In genomic region chr14:70525691-70526090, GRCh38 we compare ENCODE assay signal across 25 cellular contexts.
"Had no signal": no experiment of that assay in that cellular context is flagged by ENCODE, and none has a peak within 500 bp of the region (broad histone marks: within the 10 kb centered on the region; RNA-seq: fewer than 3 reads in every experiment).

No MANE protein-coding gene starts in this region.

- H3K4me3 Mint-ChIP-seq: activated B cell treated with CpG ODN at 0.5 μM for 24 hours; activated CD4-positive, alpha-beta memory T cell treated with anti-CD3 and anti-CD28 coated beads for 36 hours; activated CD4-positive, alpha-beta T cell treated with anti-CD3 and anti-CD28 coated beads, Interleukin-2, amount 10 ng/mL, durations not matched to agents 24 days and 14 days; activated naive CD8-positive, alpha-beta T cell treated with anti-CD3 and anti-CD28 coated beads, Interleukin-2, amount 50 U/mL, for 24 hours; activated T-cell treated with anti-CD3 and anti-CD28 coated beads, Interleukin-2, amount 50 U/mL, for 4 hours; T-helper 17 cell had no signal

- H3K27ac Mint-ChIP-seq: activated B cell treated with CpG ODN at 0.5 μM for 24 hours; activated CD4-positive, alpha-beta memory T cell treated with anti-CD3 and anti-CD28 coated beads for 36 hours; activated CD4-positive, alpha-beta T cell treated with anti-CD3 and anti-CD28 coated beads, Interleukin-2, amount 10 ng/mL, durations not matched to agents 24 days and 14 days; activated naive CD4-positive, alpha-beta T cell treated with anti-CD3 and anti-CD28 coated beads, Interleukin-2, amount 50 U/mL, for 72 hours; activated naive CD8-positive, alpha-beta T cell treated with anti-CD3 and anti-CD28 coated beads, Interleukin-2, amount 50 U/mL, for 24 hours; T-helper 17 cell had no signal

- DNase-seq: activated B cell treated with CpG ODN at 0.5 μM for 24 hours; activated CD4-positive, alpha-beta memory T cell treated with anti-CD3 and anti-CD28 coated beads for 36 hours; activated CD4-positive, alpha-beta T cell treated with anti-CD3 and anti-CD28 coated beads for 1 hour; activated CD4-positive, alpha-beta T cell treated with anti-CD3 and anti-CD28 coated beads, Interleukin-2, amount 10 ng/mL, durations not matched to agents 24 days and 14 days; activated CD8-positive, alpha-beta memory T cell treated with anti-CD3 and anti-CD28 coated beads for 24 hours; activated effector memory CD4-positive, alpha-beta T cell treated with anti-CD3 and anti-CD28 coated beads, Interleukin-2, amount 50 U/mL, for 16 hours; activated naive CD4-positive, alpha-beta T cell treated with Interleukin-2 at 50 U/mL for 16 hours; activated naive CD8-positive, alpha-beta T cell treated with anti-CD3 and anti-CD28 coated beads, Interleukin-2, amount 50 U/mL, for 24 hours; activated T-cell treated with anti-CD3 and anti-CD28 coated beads, Interleukin-2, amount 50 U/mL, for 4 hours; amniotic stem cell; body of pancreas; central memory CD4-positive, alpha-beta T cell; MM.1S; NCI-H1105; NCI-H1436; NCI-H1694 treated with DMSO at 0.1 percent for 48 hours; NCI-H2029 treated with DMSO at 0.1 percent for 48 hours; NCI-H226; NCI-H526 treated with DMSO at 0.1 percent for 48 hours; NCI-H82; Peyer's patch; Right ventricle myocardium superior; T-helper 17 cell; T-helper 9 cell had no signal

- H3K27me3 Mint-ChIP-seq: activated B cell treated with CpG ODN at 0.5 μM for 24 hours; activated CD4-positive, alpha-beta memory T cell treated with anti-CD3 and anti-CD28 coated beads for 36 hours; activated CD4-positive, alpha-beta T cell treated with anti-CD3 and anti-CD28 coated beads, Interleukin-2, amount 10 ng/mL, durations not matched to agents 24 days and 14 days; activated naive CD8-positive, alpha-beta T cell treated with anti-CD3 and anti-CD28 coated beads, Interleukin-2, amount 50 U/mL, for 24 hours; T-helper 17 cell had no signal

- H3K4me1 Mint-ChIP-seq: activated B cell treated with CpG ODN at 0.5 μM for 24 hours; activated CD4-positive, alpha-beta T cell treated with anti-CD3 and anti-CD28 coated beads, Interleukin-2, amount 10 ng/mL, durations not matched to agents 24 days and 14 days; activated naive CD8-positive, alpha-beta T cell treated with anti-CD3 and anti-CD28 coated beads, Interleukin-2, amount 50 U/mL, for 24 hours; T-helper 17 cell had no signal
